8 cellular contexts compared by ENCODE assay signal in genomic region chr20:62776692-62777527, GRCh38. TPM values are rescaled to one million over a fixed set of nuclear protein-coding genes. Genes with fewer than 3 reads are reported as not detected.
DNase-seq lines count a peak whose midpoint lies in the region; ATAC-seq and TF ChIP-seq lines count a peak whose summit lies in the region.

No MANE protein-coding gene starts in this region.

- H3K36me3 Mint-ChIP-seq in naive thymus-derived CD8-positive, alpha-beta T cell: no peaks in the 10 kb centered on the region

- DNase-seq in heart right ventricle (no peak), cardiac septum (ENCODE audit: low spot score) (no peak), RWPE1 (ENCODE audit: low spot score) (peak; percentile 94), NCI-H510A treated with DMSO at 0.1 percent for 48 hours (lab: John Stamatoyannopoulos, UW) (no peak)
- peak in 3 of 4 experiments; percentile 19 to 70 (median 66) for DNase-seq in activated naive CD4-positive, alpha-beta T cell (lab: John Stamatoyannopoulos, UW)
- peak in 9 of 10 donors; percentile 14 to 90 (median 55) for DNase-seq in naive thymus-derived CD8-positive, alpha-beta T cell

- peaks cover 0 to 26% (median 4%) of the 10 kb centered on the region in 7 donors for H3K27me3 ChIP-seq in heart right ventricle

- H3K36me3 ChIP-seq in heart right ventricle: no peaks in the 10 kb centered on the region

- no peak overlapping the region for H3K4me3 ChIP-seq in heart right ventricle

- POLR2A ChIA-PET in RWPE1 (lab: Yijun Ruan, JAX; ENCODE audit: low non-redundant PET): no interaction called here
- POLR2A ChIA-PET in naive thymus-derived CD8-positive, alpha-beta T cell (lab: Charles Lee): interaction anchor here (0.7 to 2.8 kb wide), 5 partner anchors 17 to 60 kb away, joined by 3 to 10 read pairs (median 3); no protein-coding TSS in a partner anchor

- 69 to 70% methylated on average over 14 of the region's 14 CpGs for WGBS in heart right ventricle, 2 donors

- H3K9me3 ChIP-seq in heart right ventricle: no peaks in the 10 kb centered on the region

- H3K27ac ChIP-seq in heart right ventricle (peak overlapping the region in 3 of 10 donors; percentile 19 to 71 (median 58)), RWPE1 (peak overlapping the region; percentile 99)

- H3K4me3 Mint-ChIP-seq in naive thymus-derived CD8-positive, alpha-beta T cell: peak overlapping the region; percentile 50 to 85 (median 70)

- intact Hi-C loops in heart right ventricle (cut with DNase I) (no loop called here), cardiac septum (cut with DNase I) (no loop called here)

- TF ChIP-seq CTCF in heart right ventricle (IDR thresholded peaks at IDR 0.05) (no peak), RWPE1 (conservative IDR thresholded peaks at IDR 0.05; ENCODE audit: low read depth) (no peak)

- CTCF ChIA-PET in RWPE1 (lab: Yijun Ruan, JAX): interaction anchor here (0.5 kb wide), 1 partner anchor 18 kb away, joined by 3 read pairs; no protein-coding TSS in a partner anchor

- peak in 6 of 8 donors; percentile 26 to 69 (median 42) for ATAC-seq in heart right ventricle
- peak; percentile 90 to 92 for ATAC-seq in naive thymus-derived CD8-positive, alpha-beta T cell
- ATAC-seq in HG03039 (IDR thresholded peaks at IDR 0.05; ENCODE audit: unreplicated experiment): no peak
- ATAC-seq in GM21717 (IDR thresholded peaks at IDR 0.05; ENCODE audit: unreplicated experiment): no peak

- peaks cover 0 to 34% (median 0%) of the 10 kb centered on the region in 9 donors for H3K4me1 ChIP-seq in heart right ventricle

- peak overlapping the region; percentile 86 to 96 (median 92) for H3K27ac Mint-ChIP-seq in naive thymus-derived CD8-positive, alpha-beta T cell

- no peaks in the 10 kb centered on the region for H3K27me3 Mint-ChIP-seq in naive thymus-derived CD8-positive, alpha-beta T cell

- H3K9me3 Mint-ChIP-seq in naive thymus-derived CD8-positive, alpha-beta T cell: no peaks in the 10 kb centered on the region

- H3K4me1 Mint-ChIP-seq in naive thymus-derived CD8-positive, alpha-beta T cell: peaks cover 23 to 63% (median 50%) of the 10 kb centered on the region in 4 donors

RNA-seq across cellular contexts. Expression of gene MRGBP, which starts 19.4 kb away (rescaled TPM):
- 1 to 10 TPM; 6.8 to 10.0 (median 8.1) TPM for total RNA-seq in heart right ventricle
- 10 to 100 TPM in 1 of 2 donors, 1 to 10 TPM in 1; 6.5 to 10.8 TPM for polyA plus RNA-seq in heart right ventricle
- 7.9 TPM for total RNA-seq in cardiac septum
- 10 to 100 TPM; 13.6 to 14.2 TPM for total RNA-seq in naive thymus-derived CD8-positive, alpha-beta T cell
- polyA plus RNA-seq in naive thymus-derived CD8-positive, alpha-beta T cell: 10 to 100 TPM in 1 of 3 donors, 1 to 10 TPM in 2; 7.4 to 10.2 (median 9.0) TPM

RNA-seq across cellular contexts. Expression of gene OGFR, which starts 27.7 kb away (rescaled TPM):
- total RNA-seq in heart right ventricle (10 to 100 TPM; 13.0 to 37.5 (median 16.8) TPM), cardiac septum (16.4 TPM)
- 10 to 100 TPM; 17.7 to 34.5 TPM for polyA plus RNA-seq in heart right ventricle
- total RNA-seq in naive thymus-derived CD8-positive, alpha-beta T cell: 10 to 100 TPM; 77.1 to 79.9 TPM
- polyA plus RNA-seq in naive thymus-derived CD8-positive, alpha-beta T cell: 10 to 100 TPM; 26.5 to 58.2 (median 40.1) TPM

RNA-seq across cellular contexts. Expression of gene COL9A3, which starts 39.9 kb away (rescaled TPM):
- total RNA-seq in heart right ventricle (1 to 10 TPM in 8 of 10 donors, under 1 TPM in 2; 0.45 to 3.6 (median 1.8) TPM), cardiac septum (0.94 TPM)
- polyA plus RNA-seq in heart right ventricle: 10 to 100 TPM in 1 of 2 donors, 1 to 10 TPM in 1; 4.5 to 15.2 TPM
- 1 to 10 TPM; 1.2 to 2.2 TPM for total RNA-seq in naive thymus-derived CD8-positive, alpha-beta T cell
- under 1 TPM in 1 of 3 donors, not detected in 2; 0.15 TPM for polyA plus RNA-seq in naive thymus-derived CD8-positive, alpha-beta T cell

Comparison
In these comparisons a context has a peak if more than half of its experiments do, and no peak if none do; other contexts are left out.
1. ATAC-seq: peak in heart right ventricle (6 of 8) and naive thymus-derived CD8-positive, alpha-beta T cell (2 of 2); none in HG03039 (single experiment) and GM21717 (single experiment).
2. DNase-seq: peak in RWPE1 (single experiment), activated naive CD4-positive, alpha-beta T cell (3 of 4) and naive thymus-derived CD8-positive, alpha-beta T cell (9 of 10); none in heart right ventricle (0 of 2), cardiac septum (single experiment) and NCI-H510A treated with DMSO at 0.1 percent for 48 hours (single experiment).